21 cellular contexts compared by ENCODE assay signal in genomic region chr6:106885659-106886058, GRCh38.
DNase-seq lines count a peak whose midpoint lies in the region; ATAC-seq, FAIRE-seq and TF ChIP-seq lines count a peak whose summit lies in the region.
"Had no signal": no experiment of that assay in that cellular context is flagged by ENCODE, and none has a peak within 500 bp of the region (broad histone marks: within the 10 kb centered on the region; RNA-seq: fewer than 3 reads in every experiment).

No MANE protein-coding gene starts in this region.

- 40% methylated on average over 4 of the region's 4 CpGs for WGBS in hepatocyte (ENCODE audit: low lambda C conversion rate, missing lambda C conversion rate)

- H3K36me3 Mint-ChIP-seq in Caco-2 (ENCODE audit: insufficient read depth, unreplicated experiment): no peaks in the 10 kb centered on the region
- H3K36me3 Mint-ChIP-seq: activated naive CD8-positive, alpha-beta T cell treated with anti-CD3 and anti-CD28 coated beads for 36 hours had no signal

- CTCF ChIA-PET in Caco-2 (lab: Charles Lee): interaction anchor here (0.7 kb wide), 1 partner anchor 94 kb away, joined by 3 read pairs; no protein-coding TSS in a partner anchor
- CTCF ChIA-PET in OCI-LY7 (lab: Charles Lee; ENCODE audit: unreplicated experiment): no interaction called here

- no peak for TF ChIP-seq POLR2A in GM12891 (IDR thresholded peaks at IDR 0.05; ENCODE audit: low read depth, low read length)

- intact Hi-C loops in Caco-2 (cut with micrococcal nuclease; ENCODE audit: unreplicated experiment): loop anchor here (2.0 kb wide), 2 partner anchors 27 to 87 kb away; no protein-coding TSS in a partner anchor
- intact Hi-C loops in OCI-LY7 (cut with micrococcal nuclease; ENCODE audit: unreplicated experiment): no loop called here

- no peak overlapping the region for H3K4me3 ChIP-seq in Caco-2 (ENCODE audit: low read depth, low read length)
- no peak overlapping the region for H3K4me3 ChIP-seq in HUES6 (ENCODE audit: low read depth, low read length)
- H3K4me3 ChIP-seq in OCI-LY7 (ENCODE audit: low read depth, low read length, poor library complexity, severe bottlenecking): no peak overlapping the region
- H3K4me3 ChIP-seq in hepatocyte: no peak overlapping the region
- H3K4me3 ChIP-seq: heart left ventricle, SK-N-MC, testis had no signal

- no peak overlapping the region for H3K4me3 Mint-ChIP-seq in Caco-2 (ENCODE audit: unreplicated experiment)
- H3K4me3 Mint-ChIP-seq: activated naive CD8-positive, alpha-beta T cell treated with anti-CD3 and anti-CD28 coated beads for 36 hours; activated T-helper 1 cell treated with anti-CD3 and anti-CD28 coated beads, Interleukin-12 subunit alpha, Interleukin-12 subunit beta, Interleukin-2, Interleukin-4 antibody, amounts not matched to agents 30 ng/mL and 10 ng/mL and 1 ng/mL, durations not matched to agents 14 hours and 24 hours and 36 hours; CD4-positive, alpha-beta T cell; effector memory CD8-positive, alpha-beta T cell had no signal

- peak overlapping the region; percentile 12 for H3K9ac ChIP-seq in HUES6 (ENCODE audit: low read length)

- H3K27ac Mint-ChIP-seq in Caco-2 (ENCODE audit: unreplicated experiment): peak overlapping the region; percentile 3
- H3K27ac Mint-ChIP-seq: activated naive CD8-positive, alpha-beta T cell treated with anti-CD3 and anti-CD28 coated beads for 36 hours; activated T-helper 1 cell treated with anti-CD3 and anti-CD28 coated beads, Interleukin-12 subunit alpha, Interleukin-12 subunit beta, Interleukin-2, Interleukin-4 antibody, amounts not matched to agents 30 ng/mL and 10 ng/mL and 1 ng/mL, durations not matched to agents 14 hours and 24 hours and 36 hours; CD4-positive, alpha-beta T cell; effector memory CD8-positive, alpha-beta T cell had no signal

- ATAC-seq in GM18909 (IDR thresholded peaks at IDR 0.05; ENCODE audit: poor library complexity, unreplicated experiment) (no peak), HG03139 (IDR thresholded peaks at IDR 0.05; ENCODE audit: unreplicated experiment) (no peak), HG02973 (IDR thresholded peaks at IDR 0.05; ENCODE audit: unreplicated experiment) (no peak)
- ATAC-seq: effector memory CD8-positive, alpha-beta T cell; heart left ventricle; Panc1; right cardiac atrium had no signal

- H2AFZ ChIP-seq in OCI-LY7 (ENCODE audit: low read length) (0 out of 2 replicates have a peak overlapping the region, but pooled peaks have one; percentile 4), hepatocyte (no peak overlapping the region)

- H4K20me1 ChIP-seq in OCI-LY7 (ENCODE audit: insufficient read depth, low read length) (no peaks in the 10 kb centered on the region), hepatocyte (ENCODE audit: insufficient read depth, poor library complexity, severe bottlenecking) (no peaks in the 10 kb centered on the region)

- H3K9me2 ChIP-seq in OCI-LY7 (ENCODE audit: insufficient read depth, low read length): no peaks in the 10 kb centered on the region
- H3K9me2 ChIP-seq in hepatocyte (replicated peaks; ENCODE audit: insufficient read depth): no peaks in the 10 kb centered on the region

- no peaks in the 10 kb centered on the region for H3K79me2 ChIP-seq in OCI-LY7 (ENCODE audit: insufficient read depth, low read depth, low read length)
- no peaks in the 10 kb centered on the region for H3K79me2 ChIP-seq in hepatocyte

- H3K27me3 Mint-ChIP-seq in Caco-2 (ENCODE audit: insufficient read depth, unreplicated experiment): no peaks in the 10 kb centered on the region

- no peak for FAIRE-seq in GM12891 (lab: Jason Lieb, UNC)

- H3K9me3 ChIP-seq in Caco-2 (no peaks in the 10 kb centered on the region), HUES6 (ENCODE audit: control insufficient read depth, insufficient read depth, low read depth, low read length) (no peaks in the 10 kb centered on the region), OCI-LY7 (ENCODE audit: low read length) (no peaks in the 10 kb centered on the region), hepatocyte (ENCODE audit: low read depth) (no peaks in the 10 kb centered on the region)
- H3K9me3 ChIP-seq: heart left ventricle, testis had no signal

- H3K36me3 ChIP-seq in Caco-2 (ENCODE audit: control insufficient read depth, insufficient read depth, low read length) (no peaks in the 10 kb centered on the region), HUES6 (ENCODE audit: control insufficient read depth, insufficient read depth, low read length) (no peaks in the 10 kb centered on the region), OCI-LY7 (ENCODE audit: insufficient read depth, low read length) (no peaks in the 10 kb centered on the region), hepatocyte (replicated peaks; ENCODE audit: insufficient read depth, low read depth) (no peaks in the 10 kb centered on the region)
- H3K36me3 ChIP-seq: heart left ventricle had no signal

- POLR2A ChIA-PET in Caco-2 (lab: Charles Lee): no interaction called here
- POLR2A ChIA-PET in OCI-LY7 (lab: Charles Lee): interaction anchor here (0.7 to 2.5 kb wide), 3 partner anchors 8 to 725 kb away, joined by 3 to 13 read pairs (median 3); no protein-coding TSS in a partner anchor

- DNase-seq in Caco-2 (no peak), OCI-LY7 (ENCODE audit: low spot score) (no peak), hepatocyte (ENCODE audit: low spot score) (peak; percentile 48), GM12891 (ENCODE audit: insufficient read length, low spot score) (no peak)
- DNase-seq: activated naive CD8-positive, alpha-beta T cell treated with anti-CD3 and anti-CD28 coated beads for 36 hours; CD4-positive, alpha-beta T cell; DMS79 treated with DMSO at 0.1 percent for 48 hours; effector memory CD8-positive, alpha-beta T cell; heart left ventricle; NCI-H1694; NCI-H526; right cardiac atrium; stimulated activated CD4-positive, alpha-beta T cell treated with anti-CD3 and anti-CD28 coated beads, Interleukin-15, amount 100 ng/mL, for 24 hours; testis had no signal

- H3K27me3 ChIP-seq in Caco-2 (replicated peaks; ENCODE audit: control insufficient read depth, insufficient read depth, low read length) (no peaks in the 10 kb centered on the region), HUES6 (ENCODE audit: control insufficient read depth, insufficient read depth, low read length) (no peaks in the 10 kb centered on the region), hepatocyte (no peaks in the 10 kb centered on the region)
- H3K27me3 ChIP-seq: testis had no signal

- H3K4me1 ChIP-seq in Caco-2 (peaks cover 44% of the 10 kb centered on the region), HUES6 (ENCODE audit: control insufficient read depth, insufficient read depth, low read length) (peaks cover 45% of the 10 kb centered on the region), OCI-LY7 (ENCODE audit: insufficient read depth, low read length, poor library complexity, severe bottlenecking) (no peaks in the 10 kb centered on the region), hepatocyte (ENCODE audit: insufficient read depth) (peaks cover 53% of the 10 kb centered on the region)
- H3K4me1 ChIP-seq: heart left ventricle, testis had no signal

- H3K9me3 Mint-ChIP-seq in Caco-2 (ENCODE audit: unreplicated experiment): no peaks in the 10 kb centered on the region
- H3K9me3 Mint-ChIP-seq: activated naive CD8-positive, alpha-beta T cell treated with anti-CD3 and anti-CD28 coated beads for 36 hours; activated T-helper 1 cell treated with anti-CD3 and anti-CD28 coated beads, Interleukin-12 subunit alpha, Interleukin-12 subunit beta, Interleukin-2, Interleukin-4 antibody, amounts not matched to agents 30 ng/mL and 10 ng/mL and 1 ng/mL, durations not matched to agents 14 hours and 24 hours and 36 hours; CD4-positive, alpha-beta T cell; effector memory CD8-positive, alpha-beta T cell had no signal

- H3K27ac ChIP-seq in HUES6 (ENCODE audit: low read depth, low read length) (peak overlapping the region; percentile 89), OCI-LY7 (ENCODE audit: low read depth, low read length, poor library complexity, severe bottlenecking) (no peak overlapping the region), hepatocyte (peak overlapping the region; percentile 87)
- H3K27ac ChIP-seq: heart left ventricle, SK-N-MC, testis had no signal

- BruUV-seq in Caco-2 (replicated peaks; lab: Mats Ljungman, UMichigan) (no TSS peak), OCI-LY7 (replicated peaks; lab: Mats Ljungman, UMichigan) (no TSS peak)

- H3K4me2 ChIP-seq in OCI-LY7 (ENCODE audit: low read length) (no peak overlapping the region), hepatocyte (peak overlapping the region; percentile 54)

- TF ChIP-seq CTCF in Caco-2 (IDR thresholded peaks at IDR 0.05; ENCODE audit: insufficient read depth in 1 of 2, low read depth in 1 of 2, low read length in 1 of 2, severe bottlenecking in 1 of 2, unreplicated experiment in 1 of 2): no peak
- TF ChIP-seq CTCF in OCI-LY7 (conservative IDR thresholded peaks at IDR 0.05; ENCODE audit: low read length): no peak
- no peak for TF ChIP-seq CTCF in hepatocyte (IDR thresholded peaks at IDR 0.05; ENCODE audit: poor library complexity)

- peaks cover 33% of the 10 kb centered on the region for H3K4me1 Mint-ChIP-seq in Caco-2 (ENCODE audit: low read depth, unreplicated experiment)
- H3K4me1 Mint-ChIP-seq: activated naive CD8-positive, alpha-beta T cell treated with anti-CD3 and anti-CD28 coated beads for 36 hours had no signal

TF ChIP-seq in GM12891, 5 proteins besides CTCF, POLR2A, EP300 and RAD21:
- TF ChIP-seq SPI1 (IDR thresholded peaks at IDR 0.05; ENCODE audit: low read depth, low read length) (no peak), POU2F2 (IDR thresholded peaks at IDR 0.05; ENCODE audit: low read depth, low read length) (no peak), POLR2AphosphoS5 (IDR thresholded peaks at IDR 0.05; ENCODE audit: low read depth, low read length) (no peak), TAF1 (IDR thresholded peaks at IDR 0.05; ENCODE audit: low read depth, low read length) (no peak), PAX5 (IDR thresholded peaks at IDR 0.05; ENCODE audit: insufficient read depth, low read length, severe bottlenecking) (no peak)
